ENCODE assay signal across 1 cellular context in the genomic region with DNA sequence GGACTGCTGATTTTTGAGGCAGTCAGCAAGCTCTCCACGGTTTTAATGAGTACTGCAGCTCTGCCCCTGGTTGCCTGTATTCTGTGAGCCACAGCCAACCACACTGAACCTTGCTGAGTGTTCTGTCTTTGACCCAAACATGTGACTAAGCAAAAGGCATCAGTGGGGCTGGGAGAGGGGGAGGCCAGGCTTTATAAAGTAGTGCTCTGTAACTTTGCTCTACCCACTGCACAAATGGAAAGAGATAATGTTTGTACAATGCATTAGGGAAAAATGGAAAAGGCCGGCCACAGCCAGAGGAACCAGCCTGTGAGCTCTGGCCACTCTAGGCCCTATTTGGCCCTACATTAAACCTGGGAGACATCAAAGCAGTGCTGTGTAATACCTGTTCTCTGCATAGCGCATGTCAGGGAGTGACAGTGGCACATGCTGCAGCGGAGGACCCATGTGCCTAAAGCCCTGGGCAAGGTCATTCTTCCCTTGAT.
TF ChIP-seq lines count a peak whose summit lies in the region.

No MANE protein-coding gene starts in this region.

TF ChIP-seq in IMR-90, 13 proteins besides CTCF, POLR2A, EP300 and RAD21 (continued from another document):
- TF ChIP-seq BHLHE40 (IDR thresholded peaks at IDR 0.05; ENCODE audit: low read depth, low read length) (no peak), MAZ (IDR thresholded peaks at IDR 0.05; ENCODE audit: borderline replicate concordance, low read depth, low read length) (no peak), RCOR1 (IDR thresholded peaks at IDR 0.05; ENCODE audit: insufficient replicate concordance, low read length) (no peak), NFE2L2 (IDR thresholded peaks at IDR 0.05; ENCODE audit: low read depth, low read length) (no peak), MXI1 (IDR thresholded peaks at IDR 0.05; ENCODE audit: borderline replicate concordance, low read depth, low read length) (no peak)
